ENCODE assay signal across 26 cellular contexts in genomic region chr19:51079486-51080110, GRCh38. TPM values are rescaled to one million over a fixed set of nuclear protein-coding genes. Genes with fewer than 3 reads are reported as not detected.
A peak's percentile ranks its signal among the peaks of the same experiment; 100 is the strongest.
DNase-seq lines count a peak whose midpoint lies in the region; ATAC-seq and TF ChIP-seq lines count a peak whose summit lies in the region.
"Had no signal": no experiment of that assay in that cellular context is flagged by ENCODE, and none has a peak within 500 bp of the region (broad histone marks: within the 10 kb centered on the region; RNA-seq: fewer than 3 reads in every experiment).

No MANE protein-coding gene starts in this region.

- TF ChIP-seq CTCF in colonic mucosa (IDR thresholded peaks at IDR 0.05) = no peak

- in situ Hi-C loops in G401 (cut with HindIII; ENCODE audit: low sequenced_read_pairs) = no loop called here

- no peak overlapping the region for H3K4me3 ChIP-seq in colonic mucosa
- H3K4me3 ChIP-seq: ovary, SK-N-MC, tibial artery had no signal

- no peaks in the 10 kb centered on the region for H3K4me1 ChIP-seq in colonic mucosa
- H3K4me1 ChIP-seq: tibial artery had no signal

- H3K9me3 ChIP-seq in colonic mucosa = no peaks in the 10 kb centered on the region
- H3K9me3 ChIP-seq: ovary had no signal

- no peaks in the 10 kb centered on the region for H3K36me3 ChIP-seq in colonic mucosa
- H3K36me3 ChIP-seq: ovary, tibial artery had no signal

- H3K9ac ChIP-seq in colonic mucosa (ENCODE audit: low read depth in 2 of 2, low read length in 2 of 2) = no peak overlapping the region

- no peaks in the 10 kb centered on the region for H3K27me3 ChIP-seq in colonic mucosa
- H3K27me3 ChIP-seq: ovary had no signal

- peak; percentile 93 for ATAC-seq in left ventricle myocardium superior
- no peak for ATAC-seq in GM21381 (IDR thresholded peaks at IDR 0.05; ENCODE audit: unreplicated experiment)
- ATAC-seq in HG02642 (IDR thresholded peaks at IDR 0.05; ENCODE audit: poor library complexity, unreplicated experiment) = no peak

- intact Hi-C loops in left ventricle myocardium superior (cut with micrococcal nuclease) (no loop called here), colonic mucosa (cut with DNase I) (no loop called here)

- no peak overlapping the region for H3K27ac ChIP-seq in colonic mucosa
- H3K27ac ChIP-seq: ovary, SK-N-MC, tibial artery had no signal

- DNase-seq in COLO668 (lab: John Stamatoyannopoulos, UW; ENCODE audit: unreplicated experiment) (peak; percentile 66), G401 (ENCODE audit: low spot score) (peak; percentile 13), SHP77 treated with DMSO at 0.1 percent for 48 hours (lab: John Stamatoyannopoulos, UW) (peak; percentile 79), left ventricle myocardium superior (peak; percentile 86), colonic mucosa (no peak)
- DNase-seq: activated B cell treated with CpG ODN at 0.5 μM for 24 hours; activated CD4-positive, alpha-beta memory T cell treated with anti-CD3 and anti-CD28 coated beads for 36 hours; activated naive CD4-positive, alpha-beta T cell treated with Interleukin-2 at 50 U/mL for 16 hours; activated T-cell treated with anti-CD3 and anti-CD28 coated beads for 4 hours; erythroblast; HCEC 1CT; Kasumi-1; mesendoderm; naive B cell; NCI-H2107; NCI-H69; ovary; stimulated activated CD4-positive, alpha-beta T cell treated with anti-CD3 and anti-CD28 coated beads, Interleukin-1b, Interleukin-23, amount 100 ng/mL, for 48 hours; stimulated activated naive CD4-positive, alpha-beta T cell; T1000; tibial artery had no signal

RNA-seq across cellular contexts. Expression of gene KLK14, which starts 3.1 kb away (rescaled TPM):
- not detected in 2 replicates for total RNA-seq in G401 (2014; rRNA removed; shearing (Covaris generic))
- total RNA-seq in left ventricle myocardium superior (0.89 TPM), colonic mucosa (under 1 TPM in 1 of 2 donors, not detected in 1; 0.52 TPM)
- total RNA-seq: HT1080, skeletal muscle tissue had no signal

RNA-seq across cellular contexts. Expression of gene KLK13, which starts 14.7 kb away (rescaled TPM):
- not detected in 2 replicates for total RNA-seq in G401 (2014; rRNA removed; shearing (Covaris generic))
- total RNA-seq in left ventricle myocardium superior = not detected
- not detected for total RNA-seq in colonic mucosa
- total RNA-seq: activated B cell treated with CpG ODN at 0.5 μM for 24 hours; activated CD4-positive, alpha-beta memory T cell treated with anti-CD3 and anti-CD28 coated beads for 36 hours; HT1080; skeletal muscle tissue had no signal

RNA-seq across cellular contexts. Expression of gene CTU1, which starts 28.6 kb away (rescaled TPM):
- total RNA-seq in G401 (2014; rRNA removed; shearing (Covaris generic)) = 10.1 and 16.8 TPM in 2 replicates
- 3.6 TPM for total RNA-seq in left ventricle myocardium superior
- 10 to 100 TPM in 1 of 2 donors, 1 to 10 TPM in 1; 6.1 to 11.8 TPM for total RNA-seq in colonic mucosa

RNA-seq across cellular contexts. Expression of gene KLK12, which starts 44.8 kb away (rescaled TPM):
- not detected in 2 replicates for total RNA-seq in G401 (2014; rRNA removed; shearing (Covaris generic))
- not detected for total RNA-seq in left ventricle myocardium superior
- 1 to 10 TPM in 1 of 2 donors, under 1 TPM in 1; 0.64 to 1.4 TPM for total RNA-seq in colonic mucosa
- total RNA-seq: activated B cell treated with CpG ODN at 0.5 μM for 24 hours; activated CD4-positive, alpha-beta memory T cell treated with anti-CD3 and anti-CD28 coated beads for 36 hours; HT1080; ovary; skeletal muscle tissue had no signal

RNA-seq across cellular contexts. Expression of gene SIGLEC9, which starts 45.1 kb away (rescaled TPM):
- not detected in 2 replicates for total RNA-seq in G401 (2014; rRNA removed; shearing (Covaris generic))
- total RNA-seq in left ventricle myocardium superior = 1.4 TPM
- total RNA-seq in colonic mucosa = 1 to 10 TPM in 1 of 2 donors, under 1 TPM in 1; 0.86 to 1.7 TPM
